In genomic region chrX:39808471-39808917, GRCh38 we compare ENCODE assay signal across 10 cellular contexts.
DNase-seq lines count a peak whose midpoint lies in the region; ATAC-seq and TF ChIP-seq lines count a peak whose summit lies in the region.
"Had no signal": no experiment of that assay in that cellular context is flagged by ENCODE, and none has a peak within 500 bp of the region (broad histone marks: within the 10 kb centered on the region; RNA-seq: fewer than 3 reads in every experiment).

No MANE protein-coding gene starts in this region.

- TF ChIP-seq POLR2A in tibial nerve (IDR thresholded peaks at IDR 0.05) = no peak

- peaks cover 4% of the 10 kb centered on the region; the same call in 1 of the 2 replicates for H3K9me3 ChIP-seq in HUES6 (ENCODE audit: control insufficient read depth, insufficient read depth, low read depth, low read length)
- no peaks in the 10 kb centered on the region for H3K9me3 ChIP-seq in tibial nerve
- no peaks in the 10 kb centered on the region for H3K9me3 ChIP-seq in CD8-positive, alpha-beta T cell (ENCODE audit: low read length)

- intact Hi-C loops in CD8-positive, alpha-beta T cell (cut with DNase I, micrococcal nuclease) = no loop called here

- H3K27ac ChIP-seq in HUES6 (ENCODE audit: low read depth, low read length) (no peak overlapping the region), tibial nerve (peak overlapping the region in 3 of 4 donors; percentile 34 to 80 (median 77))
- H3K27ac ChIP-seq in CD8-positive, alpha-beta T cell (ENCODE audit: low read depth, low read length) = no peak overlapping the region

- H3K27me3 ChIP-seq in HUES6 (ENCODE audit: control insufficient read depth, insufficient read depth, low read length) = no peaks in the 10 kb centered on the region
- no peaks in the 10 kb centered on the region for H3K27me3 ChIP-seq in kidney epithelial cell (ENCODE audit: control insufficient read depth, insufficient read depth, low read length)
- H3K27me3 ChIP-seq in tibial nerve = no peaks in the 10 kb centered on the region
- no peaks in the 10 kb centered on the region for H3K27me3 ChIP-seq in CD8-positive, alpha-beta T cell (ENCODE audit: insufficient read depth, low read length)

- peak overlapping the region; percentile 8 for H3K9ac ChIP-seq in HUES6 (ENCODE audit: low read length)

- no peak overlapping the region for H3K4me3 Mint-ChIP-seq in CD8-positive, alpha-beta T cell
- H3K4me3 Mint-ChIP-seq: activated T-cell treated with anti-CD3 and anti-CD28 coated beads, Interleukin-2, amount 50 U/mL, for 72 hours; naive B cell had no signal

- no peaks in the 10 kb centered on the region for H3K9me3 Mint-ChIP-seq in CD8-positive, alpha-beta T cell
- H3K9me3 Mint-ChIP-seq: activated T-cell treated with anti-CD3 and anti-CD28 coated beads, Interleukin-2, amount 50 U/mL, for 72 hours had no signal

- no peak overlapping the region for H3K4me3 ChIP-seq in HUES6 (ENCODE audit: low read depth, low read length)
- H3K4me3 ChIP-seq in cardiac fibroblast (replicated peaks in 1 of 2; ENCODE audit: low read depth in 2 of 2, low read length in 2 of 2) = no peak overlapping the region
- no peak overlapping the region for H3K4me3 ChIP-seq in kidney epithelial cell (ENCODE audit: low read depth, low read length)
- no peak overlapping the region for H3K4me3 ChIP-seq in tibial nerve
- H3K4me3 ChIP-seq in CD8-positive, alpha-beta T cell (ENCODE audit: low read depth, low read length) = no peak overlapping the region

- WGBS in tibial nerve, 2 donors = 7 to 28% methylated on average over 7 of the region's 7 CpGs

- H3K36me3 ChIP-seq in HUES6 (ENCODE audit: control insufficient read depth, insufficient read depth, low read length) (no peaks in the 10 kb centered on the region), kidney epithelial cell (ENCODE audit: control insufficient read depth, insufficient read depth, low read length) (no peaks in the 10 kb centered on the region), tibial nerve (no peaks in the 10 kb centered on the region)
- H3K36me3 ChIP-seq in CD8-positive, alpha-beta T cell (ENCODE audit: insufficient read depth, low read length) = no peaks in the 10 kb centered on the region

- POLR2A ChIA-PET in CD8-positive, alpha-beta T cell (lab: Charles Lee) = no interaction called here

- no peaks in the 10 kb centered on the region for H3K36me3 Mint-ChIP-seq in CD8-positive, alpha-beta T cell

- H3K27ac Mint-ChIP-seq in CD8-positive, alpha-beta T cell = no peak overlapping the region
- H3K27ac Mint-ChIP-seq: activated T-cell treated with anti-CD3 and anti-CD28 coated beads, Interleukin-2, amount 50 U/mL, for 72 hours had no signal

- peak in 1 of 2 donors; percentile 54 for TF ChIP-seq EP300 in tibial nerve (IDR thresholded peaks at IDR 0.05)

- CTCF ChIA-PET in CD8-positive, alpha-beta T cell (lab: Charles Lee) = no interaction called here

- no peaks in the 10 kb centered on the region for H3K27me3 Mint-ChIP-seq in CD8-positive, alpha-beta T cell (ENCODE audit: low read depth)

- no peaks in the 10 kb centered on the region for H3K4me1 Mint-ChIP-seq in CD8-positive, alpha-beta T cell (ENCODE audit: low read depth)
- H3K4me1 Mint-ChIP-seq: naive B cell had no signal

- peak; percentile 74 to 91 for DNase-seq in cardiac fibroblast (ENCODE audit: low read depth in 2 of 2)
- DNase-seq in kidney epithelial cell (ENCODE audit: low read depth) = peak; percentile 25
- DNase-seq in tibial nerve (ENCODE audit: low spot score in 2 of 2) = peak in 1 of 2 donors; percentile 18
- no peak for DNase-seq in activated CD4-positive, alpha-beta T cell treated with anti-CD3 and anti-CD28 coated beads, Interleukin-2, amount 50 U/mL, for 48 hours
- DNase-seq in NOMO-1 (lab: John Stamatoyannopoulos, UW; ENCODE audit: unreplicated experiment in 2 of 2) = no peak
- no peak for DNase-seq in HUDEP-2 (lab: John Stamatoyannopoulos, UW; ENCODE audit: unreplicated experiment in 76 of 76)
- no peak for DNase-seq in CD8-positive, alpha-beta T cell
- DNase-seq: activated T-cell treated with anti-CD3 and anti-CD28 coated beads, Interleukin-2, amount 50 U/mL, for 72 hours; naive B cell had no signal

- H3K4me1 ChIP-seq in HUES6 (ENCODE audit: control insufficient read depth, insufficient read depth, low read length) (peaks cover 24% of the 10 kb centered on the region), tibial nerve (peaks cover 0 to 26% (median 4%) of the 10 kb centered on the region in 4 donors)
- H3K4me1 ChIP-seq in CD8-positive, alpha-beta T cell (ENCODE audit: insufficient read depth, low read length) = no peaks in the 10 kb centered on the region

- ATAC-seq in CD8-positive, alpha-beta T cell = no peak
- ATAC-seq: activated T-cell treated with anti-CD3 and anti-CD28 coated beads, Interleukin-2, amount 50 U/mL, for 72 hours had no signal

- TF ChIP-seq CTCF in cardiac fibroblast (IDR thresholded peaks at IDR 0.05; ENCODE audit: low read depth, low read length) = no peak
- TF ChIP-seq CTCF in kidney epithelial cell (IDR thresholded peaks at IDR 0.05; ENCODE audit: insufficient read depth, low read length, poor library complexity, severe bottlenecking) = no peak
- TF ChIP-seq CTCF in tibial nerve (IDR thresholded peaks at IDR 0.05) = no peak
- no peak for TF ChIP-seq CTCF in CD8-positive, alpha-beta T cell (IDR thresholded peaks at IDR 0.05)

Comparison
In these comparisons a context has a peak if more than half of its experiments do, and no peak if none do; other contexts are left out.
1. H3K27ac ChIP-seq: peak in tibial nerve (3 of 4); none in HUES6 (single experiment) and CD8-positive, alpha-beta T cell (single experiment).
2. DNase-seq: peak in cardiac fibroblast (2 of 2) and kidney epithelial cell (single experiment); none in activated CD4-positive, alpha-beta T cell treated with anti-CD3 and anti-CD28 coated beads, Interleukin-2, amount 50 U/mL, for 48 hours (0 of 2), NOMO-1 (0 of 2), HUDEP-2 (0 of 76) and CD8-positive, alpha-beta T cell (0 of 7).